ENCODE assay signal across 1 cellular context in the genomic region with DNA sequence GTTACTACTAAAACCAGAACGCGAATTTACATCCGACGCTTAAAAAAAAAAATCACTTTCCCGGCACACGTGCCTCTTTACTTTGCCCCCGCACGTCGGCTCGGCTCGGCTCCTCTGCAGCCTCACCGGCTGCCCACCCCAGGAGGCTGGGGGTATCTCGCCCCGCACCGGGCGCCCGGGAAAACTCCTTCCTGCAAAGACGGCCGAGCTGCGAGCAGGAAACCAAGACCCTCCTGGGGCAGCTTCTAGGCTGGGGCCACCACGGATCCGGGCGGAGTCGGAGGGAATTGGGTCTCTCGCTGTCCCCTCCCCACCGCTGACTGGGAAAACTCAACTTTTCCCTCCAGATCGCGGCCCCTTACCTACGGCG.
TF ChIP-seq lines count a peak whose summit lies in the region.

No MANE protein-coding gene starts in this region.

TF ChIP-seq in neural cell, 6 proteins besides CTCF, POLR2A, EP300 and RAD21 (continued from another document):
- TF ChIP-seq, protein P1, sequence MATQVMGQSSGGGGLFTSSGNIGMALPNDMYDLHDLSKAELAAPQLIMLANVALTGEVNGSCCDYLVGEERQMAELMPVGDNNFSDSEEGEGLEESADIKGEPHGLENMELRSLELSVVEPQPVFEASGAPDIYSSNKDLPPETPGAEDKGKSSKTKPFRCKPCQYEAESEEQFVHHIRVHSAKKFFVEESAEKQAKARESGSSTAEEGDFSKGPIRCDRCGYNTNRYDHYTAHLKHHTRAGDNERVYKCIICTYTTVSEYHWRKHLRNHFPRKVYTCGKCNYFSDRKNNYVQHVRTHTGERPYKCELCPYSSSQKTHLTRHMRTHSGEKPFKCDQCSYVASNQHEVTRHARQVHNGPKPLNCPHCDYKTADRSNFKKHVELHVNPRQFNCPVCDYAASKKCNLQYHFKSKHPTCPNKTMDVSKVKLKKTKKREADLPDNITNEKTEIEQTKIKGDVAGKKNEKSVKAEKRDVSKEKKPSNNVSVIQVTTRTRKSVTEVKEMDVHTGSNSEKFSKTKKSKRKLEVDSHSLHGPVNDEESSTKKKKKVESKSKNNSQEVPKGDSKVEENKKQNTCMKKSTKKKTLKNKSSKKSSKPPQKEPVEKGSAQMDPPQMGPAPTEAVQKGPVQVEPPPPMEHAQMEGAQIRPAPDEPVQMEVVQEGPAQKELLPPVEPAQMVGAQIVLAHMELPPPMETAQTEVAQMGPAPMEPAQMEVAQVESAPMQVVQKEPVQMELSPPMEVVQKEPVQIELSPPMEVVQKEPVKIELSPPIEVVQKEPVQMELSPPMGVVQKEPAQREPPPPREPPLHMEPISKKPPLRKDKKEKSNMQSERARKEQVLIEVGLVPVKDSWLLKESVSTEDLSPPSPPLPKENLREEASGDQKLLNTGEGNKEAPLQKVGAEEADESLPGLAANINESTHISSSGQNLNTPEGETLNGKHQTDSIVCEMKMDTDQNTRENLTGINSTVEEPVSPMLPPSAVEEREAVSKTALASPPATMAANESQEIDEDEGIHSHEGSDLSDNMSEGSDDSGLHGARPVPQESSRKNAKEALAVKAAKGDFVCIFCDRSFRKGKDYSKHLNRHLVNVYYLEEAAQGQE (IDR thresholded peaks at IDR 0.05; ENCODE audit: borderline replicate concordance) = no peak
- TF ChIP-seq POLR2AphosphoS5 (IDR thresholded peaks at IDR 0.05) (no peak), TAF1 (IDR thresholded peaks at IDR 0.05; ENCODE audit: low read depth) (no peak), MXI1 (conservative IDR thresholded peaks at IDR 0.05; ENCODE audit: poor library complexity, severe bottlenecking) (no peak), EZH2 (IDR thresholded peaks at IDR 0.05; ENCODE audit: borderline replicate concordance, insufficient read depth, low read length, poor library complexity, severe bottlenecking) (no peak)
